In the genomic region with DNA sequence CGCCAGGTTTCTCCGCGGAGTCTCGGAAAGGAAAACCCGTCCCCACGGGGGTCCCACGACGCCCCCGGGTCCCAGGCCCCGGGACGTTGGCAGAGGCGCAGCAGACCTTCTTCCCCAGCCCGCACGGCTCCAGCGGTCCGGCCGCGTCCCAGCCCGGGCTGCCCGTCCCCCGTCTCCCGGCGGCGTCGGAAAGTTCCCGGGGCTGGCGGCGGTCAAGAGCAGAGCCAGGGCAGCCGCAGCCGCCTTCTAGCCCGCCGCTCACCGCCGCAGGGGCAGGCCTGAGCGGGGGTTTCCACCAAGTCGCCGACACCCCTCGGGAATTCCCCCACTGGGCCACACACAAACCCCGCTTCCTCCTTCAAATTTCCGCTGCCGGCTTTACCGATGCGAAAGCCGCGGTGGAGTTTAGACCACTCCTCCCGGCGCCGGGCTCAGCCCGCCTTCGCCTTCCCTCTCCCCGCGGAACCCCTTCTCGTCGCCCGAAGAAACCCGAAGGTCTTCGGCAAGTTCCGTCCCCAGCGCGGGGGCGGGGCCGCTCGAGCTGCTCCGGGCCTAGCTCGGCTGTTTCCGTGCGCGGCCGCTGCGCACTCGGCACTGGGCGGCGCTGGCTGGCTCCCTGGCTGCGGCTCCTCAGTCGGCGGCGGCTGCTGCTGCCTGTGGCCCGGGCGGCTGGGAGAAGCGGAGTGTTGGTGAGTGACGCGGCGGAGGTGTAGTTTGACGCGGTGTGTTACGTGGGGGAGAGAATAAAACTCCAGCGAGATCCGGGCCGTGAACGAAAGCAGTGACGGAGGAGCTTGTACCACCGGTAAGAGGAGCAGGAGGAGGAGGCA, we compare ENCODE assay signal across 8 cellular contexts. TPM values are rescaled to one million over a fixed set of nuclear protein-coding genes. Genes with fewer than 3 reads are reported as not detected.
A peak's percentile ranks its signal among the peaks of the same experiment; 100 is the strongest.
DNase-seq lines count a peak whose midpoint lies in the region; ATAC-seq, FAIRE-seq and TF ChIP-seq lines count a peak whose summit lies in the region.

TSS of gene CREB1 (plus strand) at position 633 of the 830 bp plus-strand sequence. CDS start 25,674 bp downstream, outside the sequence.

- H3K27me3 ChIP-seq in body of pancreas (no peaks in the 10 kb centered on the region), gastrocnemius medialis (no peaks in the 10 kb centered on the region)

- H3K4me1 ChIP-seq in body of pancreas (peaks cover 36% of the 10 kb centered on the region), gastrocnemius medialis (peaks cover 29 to 41% of the 10 kb centered on the region in 2 donors)

- peak within 1 kb of the TSS; percentile 97 for H3K27ac ChIP-seq in 22Rv1
- H3K27ac ChIP-seq in body of pancreas: peak within 1 kb of the TSS; percentile 90 to 99 (median 98)
- peak within 1 kb of the TSS; percentile 94 to 95 (median 94) for H3K27ac ChIP-seq in gastrocnemius medialis

- ATAC-seq in GM18520 (IDR thresholded peaks at IDR 0.05; ENCODE audit: unreplicated experiment) (peak; percentile 76), HG03064 (IDR thresholded peaks at IDR 0.05; ENCODE audit: low read depth, unreplicated experiment) (peak; percentile 84), body of pancreas (peak; percentile 94), gastrocnemius medialis (peak; percentile 89 to 92)

- H3K4me3 ChIP-seq in body of pancreas (peak within 1 kb of the TSS; percentile 55 to 68), gastrocnemius medialis (peak within 1 kb of the TSS; percentile 80 to 93 (median 86))

- peak; percentile 34 for TF ChIP-seq CTCF in 22Rv1 (IDR thresholded peaks at IDR 0.05)
- peak in 2 of 7 experiments; percentile 11 to 32 for TF ChIP-seq CTCF in body of pancreas (IDR thresholded peaks at IDR 0.05)
- peak in 1 of 5 experiments; percentile 6 for TF ChIP-seq CTCF in gastrocnemius medialis (IDR thresholded peaks at IDR 0.05 in 4 of 5, conservative IDR thresholded peaks at IDR 0.05 in 1 of 5)

- WGBS in body of pancreas, 2 donors: 0% methylated on average over 81 of the region's 92 CpGs; no CpG with 5 or more reads in 1 of the 2 donors

- intact Hi-C loops in body of pancreas (cut with DNase I) (no loop called here), gastrocnemius medialis (cut with DNase I; ENCODE audit: low total_unique reads) (loop anchor here (1.0 to 5.0 kb wide), 4 partner anchors 96 to 765 kb away; partner anchors contain the start of genes CCNYL1, FASTKD2, MDH1B and METTL21A)

- H3K9me3 ChIP-seq in body of pancreas: no peaks in the 10 kb centered on the region
- no peaks in the 10 kb centered on the region for H3K9me3 ChIP-seq in gastrocnemius medialis

- no peaks in the 10 kb centered on the region for H3K36me3 ChIP-seq in body of pancreas (replicated peaks in 1 of 2; ENCODE audit: insufficient read depth in 1 of 2, low read depth in 2 of 2)
- H3K36me3 ChIP-seq in gastrocnemius medialis: no peaks in the 10 kb centered on the region

- in situ Hi-C loops in gastrocnemius medialis (cut with MboI; ENCODE audit: low sequenced_read_pairs in 4 of 4): loop anchor here in 2 of 4 donors (10.0 to 25.0 kb wide), 3 partner anchors 95 to 733 kb away; partner anchors contain the start of genes CCNYL1 (in 2 of the 2), IDH1 (in 1 of the 2), METTL21A (in 1 of the 2) and PIKFYVE (in 1 of the 2)

- DNase-seq in NCI-H2107 treated with DMSO at 0.1 percent for 48 hours (lab: John Stamatoyannopoulos, UW; ENCODE audit: unreplicated experiment) (peak; percentile 95), body of pancreas (peak; percentile 97 to 99 (median 98)), iPS DF 4.7 (ENCODE audit: extremely low read depth, low spot score) (peak; percentile 76), gastrocnemius medialis (peak; percentile 98)

- peak; percentile 73 for FAIRE-seq in TTC549 (lab: Jason Lieb, UNC)

- TF ChIP-seq POLR2A in body of pancreas (IDR thresholded peaks at IDR 0.05) (peak; percentile 95 to 99 (median 99)), gastrocnemius medialis (IDR thresholded peaks at IDR 0.05) (peak; percentile 95 to 99)

RNA-seq across cellular contexts. Expression of gene CREB1, which starts in this region (rescaled TPM):
- total RNA-seq in body of pancreas (10 to 100 TPM; 17.9 to 20.1 TPM), gastrocnemius medialis (10 to 100 TPM; 11.5 to 19.9 (median 19.8) TPM)

Comparison
In these comparisons a context has a peak if more than half of its experiments do, and no peak if none do; other contexts are left out.
1. Peak in every context shown above with its lines: DNase-seq, ATAC-seq, H3K4me3 ChIP-seq and H3K27ac ChIP-seq.